ENCODE assay signal across 9 cellular contexts in genomic region chr17:31533546-31534155, GRCh38.
DNase-seq lines count a peak whose midpoint lies in the region; ATAC-seq and FAIRE-seq lines count a peak whose summit lies in the region.
"Had no signal": no experiment of that assay in that cellular context is flagged by ENCODE, and none has a peak within 500 bp of the region (broad histone marks: within the 10 kb centered on the region; RNA-seq: fewer than 3 reads in every experiment).

No MANE protein-coding gene starts in this region.

- peak; percentile 44 for FAIRE-seq in RCC 7860 (lab: Jason Lieb, UNC)
- FAIRE-seq: colon had no signal

- ATAC-seq in HG02970 (IDR thresholded peaks at IDR 0.05; ENCODE audit: low FRiP score, unreplicated experiment) = no peak

- peak; percentile 16 for DNase-seq in stimulated activated naive CD4-positive, alpha-beta T cell treated with Interleukin-2 at 50 U/mL for 16 hours (lab: John Stamatoyannopoulos, UW)
- DNase-seq in stimulated activated naive CD4-positive, alpha-beta T cell (lab: John Stamatoyannopoulos, UW) = no peak
- DNase-seq in RCC 7860 (ENCODE audit: low spot score) (peak; percentile 72), epidermal melanocyte (ENCODE audit: insufficient read length, low spot score) (peak; percentile 43), occipital lobe (lab: John Stamatoyannopoulos, UW) (peak; percentile 78), ureter (ENCODE audit: low spot score) (no peak), DMS114 treated with DMSO at 0.1 percent for 48 hours (lab: John Stamatoyannopoulos, UW; ENCODE audit: unreplicated experiment) (no peak)

Comparison
In these comparisons a context has a peak if more than half of its experiments do, and no peak if none do; other contexts are left out.
1. DNase-seq: peak in stimulated activated naive CD4-positive, alpha-beta T cell treated with Interleukin-2 at 50 U/mL for 16 hours (single experiment), RCC 7860 (single experiment), epidermal melanocyte (single experiment) and occipital lobe (single experiment); none in stimulated activated naive CD4-positive, alpha-beta T cell (0 of 6), ureter (single experiment) and DMS114 treated with DMSO at 0.1 percent for 48 hours (single experiment).